In genomic region chr6:158536084-158536890, GRCh38 we compare ENCODE assay signal across 8 cellular contexts. TPM values are rescaled to one million over a fixed set of nuclear protein-coding genes. Genes with fewer than 3 reads are reported as not detected.
DNase-seq lines count a peak whose midpoint lies in the region; ATAC-seq, FAIRE-seq and TF ChIP-seq lines count a peak whose summit lies in the region.

No MANE protein-coding gene starts in this region.

- DNase-seq in DMS 273 treated with DMSO at 0.1 percent for 48 hours (lab: John Stamatoyannopoulos, UW), result peak; percentile 47
- DNase-seq in Jurkat, Clone E6-1 (ENCODE audit: low read depth, low spot score), result peak; percentile 32
- DNase-seq in SK-N-DZ (ENCODE audit: low spot score), result peak; percentile 81
- DNase-seq in activated naive CD4-positive, alpha-beta T cell treated with anti-CD3 and anti-CD28 coated beads, Interleukin-2, amount 10 ng/mL, durations not matched to agents 7 days and 5 days, result peak; percentile 87
- DNase-seq in frontal cortex (ENCODE audit: low spot score in 2 of 2), result peak; percentile 74 to 76
- peak; percentile 46 for DNase-seq in omental fat pad (ENCODE audit: low spot score)
- DNase-seq in thyroid gland, result peak; percentile 70 to 85

- 2 to 3% methylated on average over 17 to 20 of the region's 75 CpGs for WGBS in thyroid gland, 2 donors

- ATAC-seq in omental fat pad (ENCODE audit: low FRiP score) (peak; percentile 67), GM19467 (IDR thresholded peaks at IDR 0.05; ENCODE audit: unreplicated experiment) (no peak)

- no peaks in the 10 kb centered on the region for H3K27me3 ChIP-seq in thyroid gland

- H3K27me3 Mint-ChIP-seq in activated naive CD4-positive, alpha-beta T cell treated with anti-CD3 and anti-CD28 coated beads, Interleukin-2, amount 10 ng/mL, durations not matched to agents 7 days and 5 days, result peaks cover 72% of the 10 kb centered on the region

- no peaks in the 10 kb centered on the region for H3K9me3 Mint-ChIP-seq in activated naive CD4-positive, alpha-beta T cell treated with anti-CD3 and anti-CD28 coated beads, Interleukin-2, amount 10 ng/mL, durations not matched to agents 7 days and 5 days

- no peak overlapping the region for H3K4me3 ChIP-seq in Jurkat, Clone E6-1 (ENCODE audit: low read length)
- H3K4me3 ChIP-seq in thyroid gland (replicated peaks in 1 of 3), result peak overlapping the region in 2 of 3 donors; percentile 38 to 59

- no peaks in the 10 kb centered on the region for H3K9me3 ChIP-seq in thyroid gland

- no peak for TF ChIP-seq POLR2A in thyroid gland (IDR thresholded peaks at IDR 0.05)

- TF ChIP-seq CTCF in omental fat pad (IDR thresholded peaks at IDR 0.05), result no peak
- TF ChIP-seq CTCF in thyroid gland (IDR thresholded peaks at IDR 0.05), result no peak

- no peak overlapping the region for H3K27ac Mint-ChIP-seq in activated naive CD4-positive, alpha-beta T cell treated with anti-CD3 and anti-CD28 coated beads, Interleukin-2, amount 10 ng/mL, durations not matched to agents 7 days and 5 days

- no peak overlapping the region for H3K27ac ChIP-seq in thyroid gland

- intact Hi-C loops in thyroid gland (cut with DNase I), result no loop called here

- CTCF ChIA-PET in activated naive CD4-positive, alpha-beta T cell treated with anti-CD3 and anti-CD28 coated beads, Interleukin-2, amount 10 ng/mL, durations not matched to agents 7 days and 5 days (lab: Charles Lee), result interaction anchor here (0.8 kb wide), 1 partner anchor 403 kb away, joined by 3 read pairs; no protein-coding TSS in a partner anchor

- H3K4me3 Mint-ChIP-seq in activated naive CD4-positive, alpha-beta T cell treated with anti-CD3 and anti-CD28 coated beads, Interleukin-2, amount 10 ng/mL, durations not matched to agents 7 days and 5 days, result peak overlapping the region; percentile 75

- no peaks in the 10 kb centered on the region for H3K36me3 Mint-ChIP-seq in activated naive CD4-positive, alpha-beta T cell treated with anti-CD3 and anti-CD28 coated beads, Interleukin-2, amount 10 ng/mL, durations not matched to agents 7 days and 5 days

- no peak for FAIRE-seq in frontal cortex (lab: Jason Lieb, UNC)

- peaks cover 11% of the 10 kb centered on the region for H3K4me1 Mint-ChIP-seq in activated naive CD4-positive, alpha-beta T cell treated with anti-CD3 and anti-CD28 coated beads, Interleukin-2, amount 10 ng/mL, durations not matched to agents 7 days and 5 days

- H3K36me3 ChIP-seq in thyroid gland, result no peaks in the 10 kb centered on the region

- H3K4me1 ChIP-seq in thyroid gland, result peaks cover 5 to 10% of the 10 kb centered on the region in 2 donors

RNA-seq across cellular contexts. Expression of gene TMEM181, which starts 23.6 kb away (rescaled TPM):
- polyA plus RNA-seq in Jurkat, Clone E6-1 (2012; ENCODE audit: insufficient read depth, insufficient read length), result 8.2 TPM
- 48.3 and 55.4 TPM in 2 replicates for polyA plus RNA-seq in SK-N-DZ (2014; cell fraction: cytosol; rRNA removed)
- 37.6 and 47.4 TPM in 2 replicates for polyA plus RNA-seq in SK-N-DZ (2014; cell fraction: nucleus; rRNA removed)
- total RNA-seq in frontal cortex (64.0 TPM), omental fat pad (10 to 100 TPM; 16.1 to 27.6 (median 20.6) TPM), thyroid gland (10 to 100 TPM; 16.7 to 28.1 (median 21.2) TPM)

Comparison
In these comparisons a context has a peak if more than half of its experiments do, and no peak if none do; other contexts are left out.
1. DNase-seq: peak in every context shown above with its lines; median percentile 87 in activated naive CD4-positive, alpha-beta T cell treated with anti-CD3 and anti-CD28 coated beads, Interleukin-2, amount 10 ng/mL, durations not matched to agents 7 days and 5 days; 81 in SK-N-DZ; 78 in thyroid gland; 75 in frontal cortex; 47 in DMS 273 treated with DMSO at 0.1 percent for 48 hours; 46 in omental fat pad; 32 in Jurkat, Clone E6-1.